9 cellular contexts compared by ENCODE assay signal in the genomic region with DNA sequence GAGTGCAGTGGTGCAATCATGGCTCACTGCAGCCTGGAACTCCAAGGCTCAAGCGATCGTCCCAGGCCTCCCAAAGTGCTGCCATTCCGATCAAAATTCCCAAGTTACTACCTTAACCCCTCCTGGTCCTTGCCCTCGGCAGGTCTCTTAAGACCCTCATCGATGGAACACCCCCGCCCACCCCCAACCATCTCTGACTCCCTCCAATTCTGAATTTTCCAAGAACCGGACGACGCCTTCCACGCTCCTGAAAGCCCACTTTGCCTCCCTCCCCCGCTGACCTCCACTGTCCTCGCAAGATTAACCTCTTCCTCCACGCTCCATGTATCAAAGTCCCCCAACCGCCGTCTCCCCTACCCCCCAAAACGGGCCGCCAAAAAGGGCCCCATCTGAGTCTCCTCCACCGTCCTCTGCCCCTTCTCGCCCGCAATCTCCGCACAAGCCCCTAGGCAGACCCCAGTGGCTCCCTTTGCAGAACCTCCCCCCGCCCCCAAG. TPM values are rescaled to one million over a fixed set of nuclear protein-coding genes. Genes with fewer than 3 reads are reported as not detected.
DNase-seq lines count a peak whose midpoint lies in the region; ATAC-seq and TF ChIP-seq lines count a peak whose summit lies in the region.
"Had no signal": no experiment of that assay in that cellular context is flagged by ENCODE, and none has a peak within 500 bp of the region (broad histone marks: within the 10 kb centered on the region; RNA-seq: fewer than 3 reads in every experiment).

No MANE protein-coding gene starts in this region.

- H3K36me3 ChIP-seq in DND-41 (ENCODE audit: insufficient read depth, low read length) (peaks cover 36% of the 10 kb centered on the region), trophoblast cell (ENCODE audit: control insufficient read depth in 1 of 2, insufficient read depth in 2 of 2, low read length in 2 of 2) (peaks cover 33 to 36% of the 10 kb centered on the region in 2 experiments)

- H3K79me2 ChIP-seq in DND-41 (ENCODE audit: insufficient read depth, low read length) = peaks cover 44% of the 10 kb centered on the region
- peaks cover 36% of the 10 kb centered on the region for H3K79me2 ChIP-seq in trophoblast cell (ENCODE audit: control insufficient read depth, insufficient read depth, low read length, poor library complexity)

- POLR2A ChIA-PET in RWPE1 (lab: Yijun Ruan, JAX; ENCODE audit: low non-redundant PET) = interaction anchor here (3.7 kb wide), 1 partner anchor 14 kb away, joined by 15 read pairs; a partner anchor contains a TSS

- peak overlapping the region; percentile 98 for H2BK5ac ChIP-seq in trophoblast cell (ENCODE audit: low read depth, low read length, poor library complexity)

- H2AK5ac ChIP-seq in trophoblast cell (ENCODE audit: low read length) = peak overlapping the region; percentile 100

- peaks cover 37% of the 10 kb centered on the region for H4K20me1 ChIP-seq in DND-41 (ENCODE audit: insufficient read depth, low read length)

- TF ChIP-seq CTCF in DND-41 (IDR thresholded peaks at IDR 0.05; ENCODE audit: borderline replicate concordance, extremely low read depth, low read length, poor library complexity, severe bottlenecking) (no peak), RWPE1 (conservative IDR thresholded peaks at IDR 0.05; ENCODE audit: low read depth) (no peak)

- H3K4me1 ChIP-seq in DND-41 (ENCODE audit: insufficient read depth, low read length) (peaks cover 26% of the 10 kb centered on the region), trophoblast cell (ENCODE audit: control insufficient read depth in 1 of 2, insufficient read depth in 2 of 2, low read length in 2 of 2) (peaks cover 22 to 25% of the 10 kb centered on the region in 2 experiments)

- peak overlapping the region; percentile 95 for H4K8ac ChIP-seq in trophoblast cell (ENCODE audit: low read depth, low read length)

- peak overlapping the region; percentile 98 for H4K91ac ChIP-seq in trophoblast cell (ENCODE audit: low read depth, low read length)

- no CpG with 5 or more reads among the region's 22 CpGs for WGBS in trophoblast cell (ENCODE audit: extremely low coverage, insufficient coverage, insufficient read length)

- peak overlapping the region; percentile 100 for H3K4ac ChIP-seq in trophoblast cell (ENCODE audit: low read depth, low read length)

- H2AFZ ChIP-seq in DND-41 (ENCODE audit: low read depth, low read length) = peak overlapping the region; percentile 80
- H2AFZ ChIP-seq in trophoblast cell (ENCODE audit: insufficient read depth, low read length, poor library complexity) = peak overlapping the region; percentile 75

- H3K27ac ChIP-seq in DND-41 (ENCODE audit: low read length) (peak overlapping the region; percentile 79), RWPE1 (peak overlapping the region; percentile 92), trophoblast cell (ENCODE audit: low read depth, low read length) (peak overlapping the region; percentile 98)

- peak overlapping the region; percentile 100 for H3K14ac ChIP-seq in trophoblast cell (ENCODE audit: low read length)

- DNase-seq in DND-41 (no peak), RWPE1 (ENCODE audit: low spot score) (no peak), trophoblast cell (peak in 1 of 2 donors; percentile 33), left colon (no peak), NCI-H2107 (lab: John Stamatoyannopoulos, UW) (no peak), C1 segment of cervical spinal cord (lab: John Stamatoyannopoulos, UW) (no peak), NCI-H526 treated with DMSO at 0.1 percent for 48 hours (lab: John Stamatoyannopoulos, UW) (no peak)

- no peaks in the 10 kb centered on the region for H3K27me3 ChIP-seq in DND-41 (ENCODE audit: insufficient read depth, low read length, poor library complexity)
- no peaks in the 10 kb centered on the region for H3K27me3 ChIP-seq in trophoblast cell (ENCODE audit: insufficient read depth, low read length)

- H2BK120ac ChIP-seq in trophoblast cell (ENCODE audit: insufficient read depth, low read length, poor library complexity) = peak overlapping the region; percentile 97

- H3K4me3 ChIP-seq in DND-41 (ENCODE audit: low read depth in 1 of 2, low read length in 2 of 2) (peak overlapping the region; percentile 98 to 100), trophoblast cell (ENCODE audit: low read depth, low read length) (peak overlapping the region; percentile 97)

- H2BK12ac ChIP-seq in trophoblast cell (ENCODE audit: low read length) = no peak overlapping the region

- H3K4me2 ChIP-seq in DND-41 (ENCODE audit: insufficient read depth, low read length) = peak overlapping the region; percentile 85
- H3K4me2 ChIP-seq in trophoblast cell (ENCODE audit: low read length) = peak overlapping the region; percentile 83

- no peaks in the 10 kb centered on the region for H3K9me3 ChIP-seq in DND-41 (ENCODE audit: insufficient read depth, low read length, severe bottlenecking)
- H3K9me3 ChIP-seq in trophoblast cell (ENCODE audit: insufficient read depth, low read depth, low read length) = peaks cover 4% of the 10 kb centered on the region

- H3K23ac ChIP-seq in trophoblast cell (ENCODE audit: low read length) = no peak overlapping the region

- no peak; the same call in 1 of the 3 replicates for ATAC-seq in DND-41 (ENCODE audit: insufficient read depth, low read depth)
- peak; percentile 0 for ATAC-seq in esophagus mucosa
- ATAC-seq in left colon = no peak

- CTCF ChIA-PET in RWPE1 (lab: Yijun Ruan, JAX) = no interaction called here

- H3K79me1 ChIP-seq in trophoblast cell (ENCODE audit: low read length) = peaks cover 27% of the 10 kb centered on the region

- H3K9ac ChIP-seq in DND-41 (ENCODE audit: low read depth, low read length) = peak overlapping the region; percentile 92
- H3K9ac ChIP-seq in trophoblast cell (ENCODE audit: low read length) = peak overlapping the region; percentile 99

- peak overlapping the region; percentile 92 for H4K12ac ChIP-seq in trophoblast cell (ENCODE audit: low read depth, low read length)

- H3K18ac ChIP-seq in trophoblast cell (ENCODE audit: low read length) = peak overlapping the region; percentile 98

- intact Hi-C loops in left colon (cut with DNase I, micrococcal nuclease) = no loop called here

RNA-seq across cellular contexts. Expression of a gene that starts 0.5 kb away (rescaled TPM):
- total RNA-seq in esophagus mucosa (28.8 TPM), left colon (10 to 100 TPM; 52.2 to 74.6 TPM)
- polyA plus RNA-seq in trophoblast cell (2013) = 151 and 155 TPM in 2 replicates

RNA-seq across cellular contexts. Expression of a gene that starts 14.9 kb away (rescaled TPM):
- total RNA-seq in esophagus mucosa (2,169 TPM), left colon (1,000 to 10,000 TPM; 1,955 to 2,053 TPM)
- polyA plus RNA-seq in trophoblast cell (2013) = 1,711 and 1,770 TPM in 2 replicates

RNA-seq across cellular contexts. Expression of a gene that starts 37.2 kb away (rescaled TPM):
- total RNA-seq in esophagus mucosa = 19.3 TPM
- polyA plus RNA-seq in trophoblast cell (2013) = 73.6 and 81.3 TPM in 2 replicates
- 10 to 100 TPM; 25.1 to 27.7 TPM for total RNA-seq in left colon

RNA-seq across cellular contexts. Expression of a gene that starts 37.5 kb away (rescaled TPM):
- total RNA-seq in esophagus mucosa = not detected
- 4.5 and 5.6 TPM in 2 replicates for polyA plus RNA-seq in trophoblast cell (2013)
- total RNA-seq in left colon = not detected
- total RNA-seq: subcutaneous adipose tissue had no signal
